18 cellular contexts compared by ENCODE assay signal in the genomic region with DNA sequence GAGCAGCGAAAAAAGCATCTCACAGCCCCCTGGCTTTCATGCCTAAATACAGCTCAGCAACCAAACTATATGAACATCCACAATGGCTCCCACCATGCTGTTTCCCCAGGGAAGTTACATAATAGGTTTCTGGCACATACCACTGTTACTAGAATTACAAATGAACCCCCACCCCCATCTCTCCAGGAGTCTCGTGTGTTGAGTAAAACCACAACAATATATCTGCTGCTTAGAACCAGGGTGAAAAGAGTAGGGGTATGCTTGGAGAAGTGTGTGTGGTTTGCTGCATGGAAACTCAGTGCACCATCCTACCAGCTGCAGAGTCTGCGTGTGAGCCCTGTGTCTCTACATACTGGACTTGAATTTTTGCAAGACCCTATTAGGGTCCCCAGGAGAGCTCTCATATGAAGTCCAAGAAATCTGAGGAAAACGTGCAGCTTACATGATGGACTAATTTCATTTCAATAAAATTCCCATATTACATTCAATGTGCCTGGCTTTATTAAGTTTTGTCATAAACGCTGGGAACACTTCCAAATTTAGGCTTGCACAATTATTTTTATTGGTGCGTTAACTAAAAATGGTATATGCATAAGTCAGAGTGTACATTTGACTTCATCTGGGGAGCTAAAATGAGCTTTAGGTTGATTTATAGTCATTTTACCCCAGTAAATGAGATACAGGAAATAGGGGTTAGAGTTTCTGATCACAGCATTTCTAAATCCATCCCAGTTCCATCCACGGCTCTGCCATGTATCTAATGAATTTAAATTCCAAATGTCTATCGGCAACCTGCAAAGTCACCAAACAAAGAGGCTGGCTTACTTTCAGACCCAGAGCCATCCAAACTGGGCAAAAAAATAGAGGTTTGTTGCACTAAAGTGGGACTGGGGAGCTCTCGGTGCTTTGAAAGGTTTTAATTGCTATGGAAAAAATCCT.
DNase-seq lines count a peak whose midpoint lies in the region; ATAC-seq lines count a peak whose summit lies in the region.
"Had no signal": no experiment of that assay in that cellular context is flagged by ENCODE, and none has a peak within 500 bp of the region (broad histone marks: within the 10 kb centered on the region; RNA-seq: fewer than 3 reads in every experiment).

No MANE protein-coding gene starts in this region.

- H3K79me1 ChIP-seq in mesendoderm (ENCODE audit: low read length), result no peaks in the 10 kb centered on the region

- H3K27me3 ChIP-seq in mesendoderm (ENCODE audit: insufficient read depth, low read length, poor library complexity), result no peaks in the 10 kb centered on the region
- H3K27me3 ChIP-seq: upper lobe of right lung had no signal

- H3K4me1 Mint-ChIP-seq in stimulated activated naive CD8-positive, alpha-beta T cell treated with anti-CD3 and anti-CD28 coated beads, Interleukin-15, amount 100 ng/mL, for 72 hours, result no peaks in the 10 kb centered on the region

- no peaks in the 10 kb centered on the region for H3K79me2 ChIP-seq in mesendoderm (ENCODE audit: control insufficient read depth, insufficient read depth, low read length)

- H3K9ac ChIP-seq in mesendoderm (ENCODE audit: low read length), result no peak overlapping the region
- H3K9ac ChIP-seq: GM23248 had no signal

- no peak overlapping the region for H3K4ac ChIP-seq in mesendoderm (ENCODE audit: low read depth, low read length)

- DNase-seq in COR-L47 (lab: John Stamatoyannopoulos, UW), result peak; percentile 15
- peak; percentile 56 for DNase-seq in NCI-H2081 treated with DMSO at 0.1 percent for 48 hours (lab: John Stamatoyannopoulos, UW)
- no peak for DNase-seq in mesendoderm
- no peak for DNase-seq in activated effector memory CD4-positive, alpha-beta T cell treated with anti-CD3 and anti-CD28 coated beads, Interleukin-2, amount 50 U/mL, for 16 hours
- DNase-seq in stimulated activated naive CD8-positive, alpha-beta T cell treated with anti-CD3 and anti-CD28 coated beads, Interleukin-15, amount 100 ng/mL, for 72 hours, result no peak
- DNase-seq: activated naive CD4-positive, alpha-beta T cell; CD8-positive, alpha-beta T cell; GM23248; IMR-90; left cardiac atrium; mucosa of descending colon; NCI-H2227 treated with DMSO at 0.1 percent for 48 hours; RPMI8226; stimulated activated naive CD8-positive, alpha-beta T cell treated with anti-CD3 and anti-CD28 coated beads, Interleukin-15, Interleukin-2, amounts not matched to agents 100 U/mL and 50 U/mL, for 24 hours; upper lobe of right lung had no signal

- ATAC-seq in GM19324 (IDR thresholded peaks at IDR 0.05; ENCODE audit: low FRiP score, unreplicated experiment) (no peak), HG03354 (IDR thresholded peaks at IDR 0.05; ENCODE audit: poor library complexity, severe bottlenecking, unreplicated experiment) (no peak)
- ATAC-seq in stimulated activated naive CD8-positive, alpha-beta T cell treated with anti-CD3 and anti-CD28 coated beads, Interleukin-15, amount 100 ng/mL, for 72 hours, result no peak
- ATAC-seq: CD8-positive, alpha-beta T cell; mucosa of descending colon; stimulated activated naive CD8-positive, alpha-beta T cell treated with anti-CD3 and anti-CD28 coated beads, Interleukin-15, Interleukin-2, amounts not matched to agents 100 U/mL and 50 U/mL, for 24 hours; upper lobe of right lung had no signal

- H3K23ac ChIP-seq in mesendoderm (ENCODE audit: low read length), result no peak overlapping the region

- H2BK15ac ChIP-seq in mesendoderm (replicated peaks; ENCODE audit: low read depth), result peak overlapping the region; percentile 19

- no peaks in the 10 kb centered on the region for H3K36me3 ChIP-seq in mesendoderm (ENCODE audit: control insufficient read depth, insufficient read depth, low read length)
- H3K36me3 ChIP-seq: upper lobe of right lung had no signal

- H3K27ac Mint-ChIP-seq in stimulated activated naive CD8-positive, alpha-beta T cell treated with anti-CD3 and anti-CD28 coated beads, Interleukin-15, amount 100 ng/mL, for 72 hours, result no peak overlapping the region
- H3K27ac Mint-ChIP-seq: CD8-positive, alpha-beta T cell had no signal

- H3K4me2 ChIP-seq in mesendoderm (ENCODE audit: low read length), result no peak overlapping the region

- no peak overlapping the region for H2BK5ac ChIP-seq in mesendoderm (ENCODE audit: low read length)

- WGBS in mesendoderm (ENCODE audit: extremely low coverage, insufficient coverage, low lambda C conversion rate), result no CpG with 5 or more reads among the region's 9 CpGs

- H3K4me3 Mint-ChIP-seq in stimulated activated naive CD8-positive, alpha-beta T cell treated with anti-CD3 and anti-CD28 coated beads, Interleukin-15, amount 100 ng/mL, for 72 hours, result no peak overlapping the region
- H3K4me3 Mint-ChIP-seq: CD8-positive, alpha-beta T cell had no signal

- no peak overlapping the region for H4K5ac ChIP-seq in mesendoderm (ENCODE audit: low read length)

- no peak overlapping the region for H3K4me3 ChIP-seq in mesendoderm (ENCODE audit: low read length)
- H3K4me3 ChIP-seq: GM23248, mucosa of descending colon had no signal

- peaks cover 11% of the 10 kb centered on the region for H3K4me1 ChIP-seq in mesendoderm (ENCODE audit: control insufficient read depth, low read depth, low read length)
- H3K4me1 ChIP-seq: upper lobe of right lung had no signal

- H3K56ac ChIP-seq in mesendoderm (ENCODE audit: low read length), result no peak overlapping the region

- H3K27me3 Mint-ChIP-seq in stimulated activated naive CD8-positive, alpha-beta T cell treated with anti-CD3 and anti-CD28 coated beads, Interleukin-15, amount 100 ng/mL, for 72 hours, result no peaks in the 10 kb centered on the region

- no peak overlapping the region for H2BK120ac ChIP-seq in mesendoderm (ENCODE audit: low read depth, low read length)

- H3K9me3 Mint-ChIP-seq in stimulated activated naive CD8-positive, alpha-beta T cell treated with anti-CD3 and anti-CD28 coated beads, Interleukin-15, amount 100 ng/mL, for 72 hours, result no peaks in the 10 kb centered on the region
- H3K9me3 Mint-ChIP-seq: CD8-positive, alpha-beta T cell had no signal

- H2AK5ac ChIP-seq in mesendoderm (ENCODE audit: low read length), result peak overlapping the region; percentile 25

- peak overlapping the region; percentile 51 for H3K18ac ChIP-seq in mesendoderm (ENCODE audit: low read length)

- H3K27ac ChIP-seq in cingulate gyrus (ENCODE audit: low read depth, low read length), result peak overlapping the region; percentile 51
- H3K27ac ChIP-seq in mesendoderm (ENCODE audit: low read depth, low read length), result no peak overlapping the region
- H3K27ac ChIP-seq: GM23248, upper lobe of right lung had no signal

- no peak overlapping the region for H4K8ac ChIP-seq in mesendoderm (ENCODE audit: low read depth, low read length)

Comparison
In these comparisons a context has a peak if more than half of its experiments do, and no peak if none do; other contexts are left out.
1. DNase-seq: peak in COR-L47 (single experiment) and NCI-H2081 treated with DMSO at 0.1 percent for 48 hours (single experiment); none in mesendoderm (single experiment), activated effector memory CD4-positive, alpha-beta T cell treated with anti-CD3 and anti-CD28 coated beads, Interleukin-2, amount 50 U/mL, for 16 hours (single experiment) and stimulated activated naive CD8-positive, alpha-beta T cell treated with anti-CD3 and anti-CD28 coated beads, Interleukin-15, amount 100 ng/mL, for 72 hours (0 of 2).